17 cellular contexts compared by ENCODE assay signal in the genomic region with DNA sequence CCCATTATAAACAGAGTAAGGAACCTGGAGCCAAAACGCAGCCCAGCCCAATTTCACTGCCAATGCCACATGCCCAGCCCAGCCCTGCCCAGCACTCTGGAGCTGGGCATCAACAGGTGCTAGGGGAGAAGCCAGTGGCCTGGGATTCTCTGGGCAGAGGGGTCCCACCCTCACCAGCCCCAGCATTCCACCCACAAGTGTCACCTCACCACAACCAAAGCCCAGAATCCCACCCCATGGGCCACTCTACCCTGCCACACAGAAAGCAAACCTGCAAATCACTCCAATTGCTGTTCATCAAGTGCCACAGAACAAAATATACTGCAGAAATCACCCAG.
"Had no signal": no experiment of that assay in that cellular context is flagged by ENCODE, and none has a peak within 500 bp of the region (broad histone marks: within the 10 kb centered on the region; RNA-seq: fewer than 3 reads in every experiment).

No MANE protein-coding gene starts in this region.

- H3K27me3 ChIP-seq: brain microvascular endothelial cell, esophagus muscularis mucosa had no signal

- H3K27ac ChIP-seq: brain microvascular endothelial cell had no signal

- ATAC-seq: activated naive CD4-positive, alpha-beta T cell treated with anti-CD3 and anti-CD28 coated beads, Interleukin-2, amount 50 U/mL, for 72 hours; left cardiac atrium; naive thymus-derived CD4-positive, alpha-beta T cell; stimulated activated naive CD8-positive, alpha-beta T cell treated with anti-CD3 and anti-CD28 coated beads, Interleukin-15, Interleukin-2, amounts not matched to agents 100 U/mL and 50 U/mL, for 24 hours; WTC11 had no signal

- DNase-seq: activated CD4-positive, alpha-beta T cell treated with anti-CD3 and anti-CD28 coated beads, Interleukin-2, amount 50 U/mL, for 48 hours; activated gamma-delta T cell treated with Interleukin-2 at 50 U/mL for 16 hours; brain microvascular endothelial cell; dermis blood vessel endothelial cell; effector CD8-positive, alpha-beta T cell; glutamatergic neuron; left cardiac atrium; mesendoderm; naive thymus-derived CD4-positive, alpha-beta T cell; retina; stimulated activated CD4-positive, alpha-beta T cell treated with anti-CD3 and anti-CD28 coated beads, Interleukin-12 subunit alpha, Interleukin-12 subunit beta, amount 100 ng/mL, for 4 hours; stimulated activated CD4-positive, alpha-beta T cell treated with anti-CD3 and anti-CD28 coated beads, Interleukin-4, amount 100 ng/mL, for 4 hours; stimulated activated naive CD8-positive, alpha-beta T cell treated with anti-CD3 and anti-CD28 coated beads, Interleukin-15, Interleukin-2, amounts not matched to agents 100 U/mL and 50 U/mL, for 24 hours; T1000 had no signal

- H3K36me3 ChIP-seq: brain microvascular endothelial cell, esophagus muscularis mucosa had no signal

- H3K9me3 ChIP-seq: esophagus muscularis mucosa had no signal

- H3K4me3 ChIP-seq: esophagus muscularis mucosa had no signal
